1 cellular context compared by ENCODE assay signal in genomic region chr18:28771849-28772248, GRCh38.
TF ChIP-seq lines count a peak whose summit lies in the region.

No MANE protein-coding gene starts in this region.

TF ChIP-seq in A549, 52 proteins besides CTCF, POLR2A, EP300 and RAD21:
- TF ChIP-seq EHF (CRISPR knock-in tag; IDR thresholded peaks at IDR 0.05) (no peak), RCOR1 (IDR thresholded peaks at IDR 0.05; ENCODE audit: low read depth, low read length) (no peak), POLR2AphosphoS2 (conservative IDR thresholded peaks at IDR 0.05; ENCODE audit: low read length) (no peak), HOXA7 (CRISPR knock-in tag; IDR thresholded peaks at IDR 0.05) (no peak), FOSL2 (IDR thresholded peaks at IDR 0.05) (no peak), FOSL2 (CRISPR knock-in tag; IDR thresholded peaks at IDR 0.05) (no peak), HEYL (CRISPR knock-in tag; IDR thresholded peaks at IDR 0.05) (no peak), CHD2 (IDR thresholded peaks at IDR 0.05; ENCODE audit: low read length, partially characterized antibody) (no peak), SREBF2 (IDR thresholded peaks at IDR 0.05) (no peak), REST (IDR thresholded peaks at IDR 0.05) (no peak), ZC3H11A (IDR thresholded peaks at IDR 0.05) (no peak), MAFK (IDR thresholded peaks at IDR 0.05; ENCODE audit: partially characterized antibody) (no peak), RFX5 (IDR thresholded peaks at IDR 0.05) (no peak), NPAS2 (CRISPR knock-in tag; IDR thresholded peaks at IDR 0.05; ENCODE audit: borderline replicate concordance) (no peak)
TF ChIP-seq in A549: peak in this region for 0.
